ENCODE assay signal across 30 cellular contexts in the genomic region with DNA sequence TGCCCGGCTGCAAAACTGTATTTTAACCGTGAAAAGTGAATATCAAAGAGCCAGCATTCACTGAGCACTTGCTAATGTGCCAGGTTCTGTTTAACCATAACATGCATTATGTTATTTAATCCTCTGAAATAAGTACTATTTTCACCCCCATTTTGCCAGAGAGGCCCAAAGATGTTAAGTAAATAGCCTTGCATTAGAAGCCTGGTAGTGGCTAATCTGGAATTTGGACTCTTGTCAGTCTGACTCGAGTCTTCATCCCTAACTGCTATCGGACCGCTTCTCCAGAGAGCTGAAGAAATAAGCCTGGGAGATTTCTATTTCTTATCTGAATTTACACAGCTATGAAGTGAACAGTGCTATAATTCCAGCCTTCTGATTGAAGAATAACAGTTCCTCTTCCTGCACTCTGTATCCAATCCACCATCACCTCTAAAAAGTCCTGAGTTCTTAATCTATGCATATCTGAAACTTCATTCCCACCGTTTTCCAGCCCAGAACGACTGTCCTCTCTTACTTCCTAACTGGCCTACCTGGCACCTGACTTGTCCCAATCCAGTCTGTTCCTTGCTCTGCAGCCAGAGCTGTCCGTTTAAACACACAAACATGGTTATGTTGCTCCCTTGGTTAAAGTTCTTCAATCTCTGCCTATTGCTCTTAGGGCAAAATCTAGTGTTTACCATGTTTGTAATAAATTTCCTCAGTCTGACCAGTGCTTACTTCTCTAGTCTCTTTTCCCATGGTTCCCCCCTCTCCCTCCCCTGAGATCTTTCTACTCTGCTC. TPM values are rescaled to one million over a fixed set of nuclear protein-coding genes. Genes with fewer than 3 reads are reported as not detected.
A peak's percentile ranks its signal among the peaks of the same experiment; 100 is the strongest.
DNase-seq lines count a peak whose midpoint lies in the region; ATAC-seq and TF ChIP-seq lines count a peak whose summit lies in the region.
"Had no signal": no experiment of that assay in that cellular context is flagged by ENCODE, and none has a peak within 500 bp of the region (broad histone marks: within the 10 kb centered on the region; RNA-seq: fewer than 3 reads in every experiment).

No MANE protein-coding gene starts in this region.

- no peak overlapping the region for H3K4me3 ChIP-seq in CD8-positive, alpha-beta memory T cell (ENCODE audit: low read length)
- H3K4me3 ChIP-seq in Loucy (ENCODE audit: low read length, poor library complexity, severe bottlenecking) (peak overlapping the region; percentile 34), body of pancreas (no peak overlapping the region), psoas muscle (no peak overlapping the region)
- H3K4me3 ChIP-seq: ovary had no signal

- ATAC-seq in body of pancreas (no peak), psoas muscle (no peak), GM21717 (IDR thresholded peaks at IDR 0.05; ENCODE audit: unreplicated experiment) (no peak)

- peak overlapping the region; percentile 80 for H3K27ac ChIP-seq in CD8-positive, alpha-beta memory T cell (ENCODE audit: low read depth, low read length)
- H3K27ac ChIP-seq in body of pancreas (peak overlapping the region in 3 of 4 donors; percentile 30 to 94 (median 91)), psoas muscle (peak overlapping the region; percentile 96)
- H3K27ac ChIP-seq: ovary, WERI-Rb-1 had no signal

- TF ChIP-seq CTCF in Loucy (conservative IDR thresholded peaks at IDR 0.05; ENCODE audit: low read length) (no peak), body of pancreas (IDR thresholded peaks at IDR 0.05) (no peak), psoas muscle (IDR thresholded peaks at IDR 0.05) (no peak)

- no peaks in the 10 kb centered on the region for H3K27me3 Mint-ChIP-seq in CD8-positive, alpha-beta memory T cell
- H3K27me3 Mint-ChIP-seq: memory B cell had no signal

- H3K27me3 ChIP-seq in CD8-positive, alpha-beta memory T cell (ENCODE audit: insufficient read depth, low read length, poor library complexity, severe bottlenecking): no peaks in the 10 kb centered on the region
- H3K27me3 ChIP-seq in Loucy (ENCODE audit: insufficient read depth, low read length, poor library complexity, severe bottlenecking) (no peaks in the 10 kb centered on the region), body of pancreas (no peaks in the 10 kb centered on the region), psoas muscle (ENCODE audit: insufficient read depth in 3 of 3, low read length in 2 of 3) (no peaks in the 10 kb centered on the region)
- H3K27me3 ChIP-seq: breast epithelium, ovary, suprapubic skin had no signal

- peak overlapping the region; percentile 77 for H3K9ac ChIP-seq in Loucy (ENCODE audit: low read depth, low read length, poor library complexity, severe bottlenecking)

- peaks cover 0 to 14% (median 0%) of the 10 kb centered on the region in 3 donors for H3K36me3 Mint-ChIP-seq in CD8-positive, alpha-beta memory T cell

- H3K4me3 Mint-ChIP-seq in CD8-positive, alpha-beta memory T cell: peak overlapping the region in 2 of 7 donors; percentile 16 to 57
- H3K4me3 Mint-ChIP-seq: memory B cell had no signal

- no peaks in the 10 kb centered on the region for H3K36me3 ChIP-seq in CD8-positive, alpha-beta memory T cell (ENCODE audit: insufficient read depth, low read length)
- H3K36me3 ChIP-seq in Loucy (ENCODE audit: insufficient read depth, low read length) (no peaks in the 10 kb centered on the region), body of pancreas (replicated peaks in 1 of 2; ENCODE audit: insufficient read depth in 1 of 2, low read depth in 2 of 2) (no peaks in the 10 kb centered on the region), psoas muscle (ENCODE audit: insufficient read depth in 1 of 2, low read depth in 1 of 2) (peaks cover 4 to 11% of the 10 kb centered on the region in 2 donors)
- H3K36me3 ChIP-seq: breast epithelium, ovary, suprapubic skin, WERI-Rb-1 had no signal

- TF ChIP-seq POLR2A in body of pancreas (IDR thresholded peaks at IDR 0.05): no peak

- DNase-seq in CD8-positive, alpha-beta memory T cell: no peak
- DNase-seq in body of pancreas: no peak
- no peak for DNase-seq in psoas muscle
- no peak for DNase-seq in SK-N-DZ (ENCODE audit: low spot score)
- no peak for DNase-seq in GF-D8 (lab: John Stamatoyannopoulos, UW)
- DNase-seq in NK-92 (lab: John Stamatoyannopoulos, UW; ENCODE audit: unreplicated experiment): no peak
- DNase-seq: activated CD4-positive, alpha-beta T cell treated with anti-CD3 and anti-CD28 coated beads for 48 hours; activated CD8-positive, alpha-beta memory T cell treated with anti-CD3 and anti-CD28 coated beads for 24 hours; activated T-cell treated with anti-CD3 and anti-CD28 coated beads for 4 hours; amniotic stem cell; C1 segment of cervical spinal cord; DMS79 treated with DMSO at 0.1 percent for 48 hours; GM23248; hippocampal formation; NCI-H1092; NCI-H187; NCI-H2171; NCI-H510A treated with DMSO at 0.1 percent for 48 hours; NK-92 treated with Interleukin-12 subunit alpha and Interleukin-12 subunit beta, amount 100 ng/mL, for 24 hours; ovary; retina; stimulated activated naive CD4-positive, alpha-beta T cell; SW 1271; WERI-Rb-1 had no signal

- H2AFZ ChIP-seq in Loucy (ENCODE audit: low read length): no peak overlapping the region

- no peak overlapping the region for H3K27ac Mint-ChIP-seq in CD8-positive, alpha-beta memory T cell
- H3K27ac Mint-ChIP-seq: memory B cell had no signal

- no peaks in the 10 kb centered on the region for H4K20me1 ChIP-seq in Loucy (ENCODE audit: insufficient read depth, low read length, poor library complexity, severe bottlenecking)

- H3K9me3 Mint-ChIP-seq in CD8-positive, alpha-beta memory T cell: no peaks in the 10 kb centered on the region
- H3K9me3 Mint-ChIP-seq: memory B cell, neural crest cell had no signal

- CTCF ChIA-PET in CD8-positive, alpha-beta memory T cell (lab: Charles Lee): interaction anchor here (1.5 kb wide), 2 partner anchors 8 to 59 kb away, joined by 4 to 5 read pairs; no protein-coding TSS in a partner anchor

- no peaks in the 10 kb centered on the region for H3K9me3 ChIP-seq in CD8-positive, alpha-beta memory T cell (ENCODE audit: low read length)
- H3K9me3 ChIP-seq in Loucy (ENCODE audit: insufficient read depth, low read depth, low read length) (no peaks in the 10 kb centered on the region), body of pancreas (no peaks in the 10 kb centered on the region), psoas muscle (no peaks in the 10 kb centered on the region)
- H3K9me3 ChIP-seq: breast epithelium, ovary, suprapubic skin had no signal

- H3K9me2 ChIP-seq in Loucy (replicated peaks; ENCODE audit: low read depth, low read length): no peaks in the 10 kb centered on the region

- H3K79me2 ChIP-seq in Loucy (ENCODE audit: insufficient read depth, low read length): peaks cover 31% of the 10 kb centered on the region

- intact Hi-C loops in body of pancreas (cut with DNase I) (no loop called here), psoas muscle (cut with DNase I) (loop anchor here in 1 of 2 donors (5.0 kb wide), 1 partner anchor 53 kb away; no protein-coding TSS in a partner anchor)

- no peaks in the 10 kb centered on the region for H3F3A ChIP-seq in Loucy (ENCODE audit: low read depth)

- WGBS in body of pancreas, 2 donors: 43 to 47% methylated on average over 8 of the region's 8 CpGs
- WGBS in psoas muscle, 3 donors: 61 to 83% (median 62%) methylated on average over 8 of the region's 8 CpGs

- peaks cover 16 to 19% (median 16%) of the 10 kb centered on the region in 3 donors for H3K4me1 Mint-ChIP-seq in CD8-positive, alpha-beta memory T cell

- H3K4me2 ChIP-seq in Loucy (ENCODE audit: low read depth, low read length, poor library complexity, severe bottlenecking): peak overlapping the region; percentile 93

- H3K4me1 ChIP-seq in CD8-positive, alpha-beta memory T cell (ENCODE audit: insufficient read depth, low read length): peaks cover 15% of the 10 kb centered on the region
- H3K4me1 ChIP-seq in Loucy (ENCODE audit: insufficient read depth, low read length, poor library complexity, severe bottlenecking) (peaks cover 38% of the 10 kb centered on the region), body of pancreas (peaks cover 34% of the 10 kb centered on the region), psoas muscle (peaks cover 14% of the 10 kb centered on the region)

- POLR2A ChIA-PET in CD8-positive, alpha-beta memory T cell (lab: Charles Lee): no interaction called here

RNA-seq across cellular contexts. Expression of a gene that starts 2.3 kb away (rescaled TPM):
- 10 to 100 TPM; 13.4 to 14.6 TPM for total RNA-seq in CD8-positive, alpha-beta memory T cell
- 5.3 TPM for polyA plus RNA-seq in CD8-positive, alpha-beta memory T cell
- total RNA-seq in body of pancreas (1 to 10 TPM; 9.1 to 9.2 TPM), psoas muscle (10 to 100 TPM in 1 of 4 donors, 1 to 10 TPM in 3; 4.3 to 14.0 (median 8.4) TPM)
- 1 to 10 TPM; 3.6 to 6.7 (median 5.3) TPM for polyA plus RNA-seq in psoas muscle
- 5.3 and 6.1 TPM in 2 replicates for polyA plus RNA-seq in SK-N-DZ (2014; cell fraction: cytosol; rRNA removed)
- polyA plus RNA-seq in SK-N-DZ (2014; cell fraction: nucleus; rRNA removed): 3.5 and 4.7 TPM in 2 replicates

RNA-seq across cellular contexts. Expression of a gene that starts 57.3 kb away (rescaled TPM):
- 10 to 100 TPM; 11.8 to 13.0 TPM for total RNA-seq in CD8-positive, alpha-beta memory T cell
- 19.3 TPM for polyA plus RNA-seq in CD8-positive, alpha-beta memory T cell
- total RNA-seq in body of pancreas (10 to 100 TPM; 16.1 to 19.1 TPM), psoas muscle (10 to 100 TPM; 26.7 to 63.1 (median 39.0) TPM)
- 10 to 100 TPM in 2 of 3 donors, 1 to 10 TPM in 1; 3.9 to 26.0 (median 15.2) TPM for polyA plus RNA-seq in psoas muscle
- polyA plus RNA-seq in SK-N-DZ (2014; cell fraction: cytosol; rRNA removed): 3.3 and 4.0 TPM in 2 replicates
- 1.8 and 10.5 TPM in 2 replicates for polyA plus RNA-seq in SK-N-DZ (2014; cell fraction: nucleus; rRNA removed)
